ENCODE assay signal across 18 cellular contexts in genomic region chr2:24620936-24621335, GRCh38.
"Had no signal": no experiment of that assay in that cellular context is flagged by ENCODE, and none has a peak within 500 bp of the region (broad histone marks: within the 10 kb centered on the region; RNA-seq: fewer than 3 reads in every experiment).

No MANE protein-coding gene starts in this region.

- DNase-seq: activated CD4-positive, alpha-beta memory T cell treated with anti-CD3 and anti-CD28 coated beads, Interleukin-2, amount 10 ng/mL, durations not matched to agents 7 days and 5 days; activated CD4-positive, alpha-beta T cell treated with anti-CD3 and anti-CD28 coated beads for 4 hours; activated naive CD4-positive, alpha-beta T cell treated with anti-CD3 and anti-CD28 coated beads, Interleukin-2, amount 50 U/mL, for 16 hours; activated T-cell treated with anti-CD3 and anti-CD28 coated beads, Interleukin-2, amount 50 U/mL, for 24 hours; cortex of kidney; effector CD4-positive, alpha-beta T cell; gastrocnemius medialis; heart right ventricle; mammary epithelial cell; natural killer cell; posterior cingulate gyrus; retina had no signal

- ATAC-seq: gastrocnemius medialis; left lobe of liver; stimulated activated effector memory CD8-positive, alpha-beta T cell treated with anti-CD3 and anti-CD28 coated beads, Interleukin-12 subunit alpha, Interleukin-12 subunit beta, amount 100 ng/mL, for 72 hours; WTC11 had no signal

- FAIRE-seq: endothelial cell of umbilical vein, keratinocyte, urothelium cell line had no signal

- H3K4me3 ChIP-seq: gastrocnemius medialis, heart right ventricle had no signal
